ENCODE assay signal across 17 cellular contexts in genomic region chr9:83987402-83987791, GRCh38. TPM values are rescaled to one million over a fixed set of nuclear protein-coding genes. Genes with fewer than 3 reads are reported as not detected.
A peak's percentile ranks its signal among the peaks of the same experiment; 100 is the strongest.
DNase-seq lines count a peak whose midpoint lies in the region; ATAC-seq and TF ChIP-seq lines count a peak whose summit lies in the region.
"Had no signal": no experiment of that assay in that cellular context is flagged by ENCODE, and none has a peak within 500 bp of the region (broad histone marks: within the 10 kb centered on the region; RNA-seq: fewer than 3 reads in every experiment).

No MANE protein-coding gene starts in this region.

- H4K20me1 ChIP-seq in hepatocyte (ENCODE audit: insufficient read depth, poor library complexity, severe bottlenecking) = no peaks in the 10 kb centered on the region

- H3K9me3 ChIP-seq in hepatocyte (ENCODE audit: low read depth) = no peaks in the 10 kb centered on the region
- no peaks in the 10 kb centered on the region for H3K9me3 ChIP-seq in stomach
- H3K9me3 ChIP-seq in lower lobe of right lung = no peaks in the 10 kb centered on the region
- H3K9me3 ChIP-seq: ascending aorta had no signal

- no peak overlapping the region for H3K4me3 Mint-ChIP-seq in activated T-cell treated with anti-CD3 and anti-CD28 coated beads, Interleukin-2, amount 50 U/mL, for 24 hours
- H3K4me3 Mint-ChIP-seq: memory B cell, nephron had no signal

- TF ChIP-seq EP300 in stomach (IDR thresholded peaks at IDR 0.05) = no peak

- no peak for ATAC-seq in lower lobe of right lung

- H3K27me3 Mint-ChIP-seq in activated T-cell treated with anti-CD3 and anti-CD28 coated beads, Interleukin-2, amount 50 U/mL, for 24 hours = no peaks in the 10 kb centered on the region
- H3K27me3 Mint-ChIP-seq: memory B cell; stimulated activated naive B cell treated with anti-CD40 and anti-IgM and Interleukin-4, amounts not matched to agents 10 μg/mL and 1 μg/mL and 100 μg/mL, for 72 hours had no signal

- H2AFZ ChIP-seq in hepatocyte = no peak overlapping the region

- peak overlapping the region; percentile 53 for H3K27ac Mint-ChIP-seq in activated T-cell treated with anti-CD3 and anti-CD28 coated beads, Interleukin-2, amount 50 U/mL, for 24 hours
- H3K27ac Mint-ChIP-seq: memory B cell; nephron; stimulated activated naive B cell treated with anti-CD40 and anti-IgM and Interleukin-4, amounts not matched to agents 10 μg/mL and 1 μg/mL and 100 μg/mL, for 72 hours had no signal

- H3K79me2 ChIP-seq in hepatocyte = peaks cover 59% of the 10 kb centered on the region

- H3K27me3 ChIP-seq in hepatocyte = no peaks in the 10 kb centered on the region
- no peaks in the 10 kb centered on the region for H3K27me3 ChIP-seq in stomach
- H3K27me3 ChIP-seq in lower lobe of right lung (ENCODE audit: low read depth) = no peaks in the 10 kb centered on the region
- H3K27me3 ChIP-seq: ascending aorta had no signal

- TF ChIP-seq CTCF in VCaP (conservative IDR thresholded peaks at IDR 0.05) (no peak), hepatocyte (IDR thresholded peaks at IDR 0.05; ENCODE audit: poor library complexity) (no peak), stomach (IDR thresholded peaks at IDR 0.05) (no peak), lower lobe of right lung (IDR thresholded peaks at IDR 0.05) (no peak)

- H3K4me3 ChIP-seq in hepatocyte = no peak overlapping the region
- no peak overlapping the region for H3K4me3 ChIP-seq in stomach
- no peak overlapping the region for H3K4me3 ChIP-seq in lower lobe of right lung
- H3K4me3 ChIP-seq: ascending aorta had no signal

- intact Hi-C loops in stomach (cut with DNase I; ENCODE audit: low total_unique reads) = no loop called here
- intact Hi-C loops in lower lobe of right lung (cut with DNase I) = no loop called here
- intact Hi-C loops in head of caudate nucleus (cut with DNase I) = loop anchor here (10.0 kb wide), 1 partner anchor 63 kb away; the partner anchor contains the start of gene KIF27

- H3K27ac ChIP-seq in VCaP (peak overlapping the region; percentile 79), hepatocyte (peak overlapping the region; percentile 22), stomach (peak overlapping the region in 4 of 5 donors; percentile 25 to 63 (median 54)), lower lobe of right lung (no peak overlapping the region)
- H3K27ac ChIP-seq: ascending aorta had no signal

- no peaks in the 10 kb centered on the region for H3K36me3 ChIP-seq in hepatocyte (replicated peaks; ENCODE audit: insufficient read depth, low read depth)
- H3K36me3 ChIP-seq in stomach = peaks cover 0 to 12% (median 4%) of the 10 kb centered on the region in 4 donors
- peaks cover 11% of the 10 kb centered on the region for H3K36me3 ChIP-seq in lower lobe of right lung
- H3K36me3 ChIP-seq: ascending aorta had no signal

- no peaks in the 10 kb centered on the region for H3K9me2 ChIP-seq in hepatocyte (replicated peaks; ENCODE audit: insufficient read depth)

- H3K4me1 Mint-ChIP-seq in activated T-cell treated with anti-CD3 and anti-CD28 coated beads, Interleukin-2, amount 50 U/mL, for 24 hours (ENCODE audit: low read depth) = peaks cover 26% of the 10 kb centered on the region

- no peak for DNase-seq in activated T-cell treated with anti-CD3 and anti-CD28 coated beads, Interleukin-2, amount 50 U/mL, for 24 hours
- no peak for DNase-seq in activated T-cell treated with anti-CD3 and anti-CD28 coated beads, Interleukin-2, amount 50 U/mL, for 1 hour
- DNase-seq in hepatocyte (ENCODE audit: low spot score) = no peak
- no peak for DNase-seq in stomach
- DNase-seq in lower lobe of right lung = no peak
- no peak for DNase-seq in head of caudate nucleus
- no peak for DNase-seq in GM19240 (ENCODE audit: insufficient read length, low spot score)
- DNase-seq: Karpas-422; NCI-H1417 treated with DMSO at 0.1 percent for 48 hours; NCI-H2171 treated with DMSO at 0.1 percent for 48 hours; NCI-H82; stimulated activated CD4-positive, alpha-beta T cell treated with anti-CD3 and anti-CD28 coated beads, Interleukin-12 subunit alpha, Interleukin-12 subunit beta, amount 100 ng/mL, for 4 hours; stimulated activated naive B cell treated with anti-CD40 and anti-IgM and Interleukin-4, amounts not matched to agents 10 μg/mL and 1 μg/mL and 100 μg/mL, for 72 hours had no signal

- H3K36me3 Mint-ChIP-seq in activated T-cell treated with anti-CD3 and anti-CD28 coated beads, Interleukin-2, amount 50 U/mL, for 24 hours (ENCODE audit: low read depth) = peaks cover 56% of the 10 kb centered on the region

- WGBS in hepatocyte (ENCODE audit: low lambda C conversion rate, missing lambda C conversion rate) = 100% methylated on average over 1 of the region's 1 CpG
- 83 to 94% (median 91%) methylated on average over 1 of the region's 1 CpG for WGBS in stomach, 5 donors

- no peaks in the 10 kb centered on the region for H3K9me3 Mint-ChIP-seq in activated T-cell treated with anti-CD3 and anti-CD28 coated beads, Interleukin-2, amount 50 U/mL, for 24 hours
- H3K9me3 Mint-ChIP-seq: memory B cell; nephron; stimulated activated naive B cell treated with anti-CD40 and anti-IgM and Interleukin-4, amounts not matched to agents 10 μg/mL and 1 μg/mL and 100 μg/mL, for 72 hours had no signal

- TF ChIP-seq POLR2A in stomach (IDR thresholded peaks at IDR 0.05) = no peak

- peak overlapping the region; percentile 38 for H3K4me2 ChIP-seq in hepatocyte

- H3K4me1 ChIP-seq in hepatocyte (ENCODE audit: insufficient read depth) = no peaks in the 10 kb centered on the region
- H3K4me1 ChIP-seq in stomach = peaks cover under 1 to 51% (median 16%) of the 10 kb centered on the region in 4 donors
- H3K4me1 ChIP-seq in lower lobe of right lung = peaks cover 11% of the 10 kb centered on the region
- H3K4me1 ChIP-seq: ascending aorta had no signal

RNA-seq across cellular contexts. Expression of gene RMI1, which starts 6.8 kb away (rescaled TPM):
- total RNA-seq in hepatocyte = 5.4 and 5.8 TPM in 2 replicates
- 3.4 and 4.2 TPM in 2 replicates for polyA plus RNA-seq in hepatocyte
- 10 to 100 TPM in 2 of 5 donors, 1 to 10 TPM in 1, not detected in 2; 5.2 to 20.5 (median 15.1) TPM for total RNA-seq in stomach
- polyA plus RNA-seq in stomach = 1 to 10 TPM; 3.2 to 5.0 (median 3.3) TPM
- total RNA-seq in lower lobe of right lung = 6.7 TPM

RNA-seq across cellular contexts. Expression of gene HNRNPK, which starts 7.4 kb away (rescaled TPM):
- total RNA-seq in hepatocyte (579 and 581 TPM in 2 replicates), stomach (100 to 1,000 TPM; 164 to 835 (median 275) TPM), lower lobe of right lung (390 TPM)
- polyA plus RNA-seq in hepatocyte (398 and 458 TPM in 2 replicates), stomach (100 to 1,000 TPM; 188 to 267 (median 224) TPM)
